Comparison of ENCODE assay signal across 17 cellular contexts in genomic region chr14:93989939-93990338, GRCh38. TPM values are rescaled to one million over a fixed set of nuclear protein-coding genes. Genes with fewer than 3 reads are reported as not detected.
DNase-seq lines count a peak whose midpoint lies in the region; ATAC-seq and TF ChIP-seq lines count a peak whose summit lies in the region.
"Had no signal": no experiment of that assay in that cellular context is flagged by ENCODE, and none has a peak within 500 bp of the region (broad histone marks: within the 10 kb centered on the region; RNA-seq: fewer than 3 reads in every experiment).

No MANE protein-coding gene starts in this region.

- H3K9me2 ChIP-seq in PC-3 (replicated peaks; ENCODE audit: low read length) = no peaks in the 10 kb centered on the region

- H4K20me1 ChIP-seq in OCI-LY3 (ENCODE audit: insufficient read depth, low read length) (no peaks in the 10 kb centered on the region), PC-3 (ENCODE audit: low read length) (no peaks in the 10 kb centered on the region)

- H3K79me2 ChIP-seq in OCI-LY3 (ENCODE audit: low read length) (no peaks in the 10 kb centered on the region), PC-3 (ENCODE audit: low read length) (no peaks in the 10 kb centered on the region)
- H3K79me2 ChIP-seq: hepatocyte had no signal

- ATAC-seq in GM19023 (IDR thresholded peaks at IDR 0.05; ENCODE audit: unreplicated experiment) (peak; percentile 61), HG03025 (IDR thresholded peaks at IDR 0.05; ENCODE audit: low FRiP score, unreplicated experiment) (peak; percentile 59), upper lobe of left lung (ENCODE audit: low FRiP score in 2 of 2) (no peak), PC-3 (no peak), body of pancreas (no peak)
- ATAC-seq: WTC11 had no signal

- intact Hi-C loops in PC-3 (cut with micrococcal nuclease) = no loop called here
- intact Hi-C loops in body of pancreas (cut with DNase I) = no loop called here

- no peak overlapping the region for H3K4me3 ChIP-seq in OCI-LY3 (ENCODE audit: low read length)
- H3K4me3 ChIP-seq in upper lobe of left lung = no peak overlapping the region
- no peak overlapping the region for H3K4me3 ChIP-seq in PC-3 (ENCODE audit: low read length)
- no peak overlapping the region for H3K4me3 ChIP-seq in body of pancreas
- H3K4me3 ChIP-seq: hepatocyte had no signal

- H2AFZ ChIP-seq in OCI-LY3 (ENCODE audit: low read depth, low read length) = 0 out of 2 replicates have a peak overlapping the region, but pooled peaks have one; percentile 60
- no peak overlapping the region for H2AFZ ChIP-seq in PC-3 (ENCODE audit: low read length)
- H2AFZ ChIP-seq: hepatocyte had no signal

- H3K9me3 ChIP-seq in OCI-LY3 (ENCODE audit: insufficient read depth, low read length) (no peaks in the 10 kb centered on the region), upper lobe of left lung (no peaks in the 10 kb centered on the region), PC-3 (ENCODE audit: low read length) (no peaks in the 10 kb centered on the region), body of pancreas (no peaks in the 10 kb centered on the region)

- H3K27ac ChIP-seq in OCI-LY3 (ENCODE audit: low read length) (peak overlapping the region; percentile 46), upper lobe of left lung (no peak overlapping the region), PC-3 (ENCODE audit: low read length) (no peak overlapping the region), body of pancreas (no peak overlapping the region)
- H3K27ac ChIP-seq: hepatocyte had no signal

- no peaks in the 10 kb centered on the region for H3K36me3 ChIP-seq in OCI-LY3 (replicated peaks; ENCODE audit: low read depth, low read length)
- no peaks in the 10 kb centered on the region for H3K36me3 ChIP-seq in upper lobe of left lung
- H3K36me3 ChIP-seq in PC-3 (ENCODE audit: low read depth, low read length) = no peaks in the 10 kb centered on the region
- no peaks in the 10 kb centered on the region for H3K36me3 ChIP-seq in body of pancreas (replicated peaks in 1 of 2; ENCODE audit: insufficient read depth in 1 of 2, low read depth in 2 of 2)

- H3K4me2 ChIP-seq in OCI-LY3 (ENCODE audit: low read length) (peak overlapping the region; percentile 36), PC-3 (ENCODE audit: low read length) (no peak overlapping the region)
- H3K4me2 ChIP-seq: hepatocyte had no signal

- TF ChIP-seq CTCF in GM10266 (IDR thresholded peaks at IDR 0.05; ENCODE audit: control insufficient read depth, insufficient read depth, low read depth, missing control alignments) = no peak
- no peak for TF ChIP-seq CTCF in OCI-LY3 (IDR thresholded peaks at IDR 0.05; ENCODE audit: low read depth, low read length)
- no peak for TF ChIP-seq CTCF in upper lobe of left lung (IDR thresholded peaks at IDR 0.05)
- TF ChIP-seq CTCF in PC-3 (conservative IDR thresholded peaks at IDR 0.05; ENCODE audit: low read depth, low read length) = no peak
- TF ChIP-seq CTCF in body of pancreas (IDR thresholded peaks at IDR 0.05) = no peak

- H3F3A ChIP-seq in PC-3 (ENCODE audit: low read length, unreplicated experiment) = no peaks in the 10 kb centered on the region

- no TSS peak for BruUV-seq in PC-3 (replicated peaks; lab: Mats Ljungman, UMichigan)

- TF ChIP-seq POLR2A in upper lobe of left lung (IDR thresholded peaks at IDR 0.05) = no peak
- TF ChIP-seq POLR2A in body of pancreas (IDR thresholded peaks at IDR 0.05) = no peak

- peaks cover 22% of the 10 kb centered on the region for H3K4me1 ChIP-seq in OCI-LY3 (ENCODE audit: low read length)
- no peaks in the 10 kb centered on the region for H3K4me1 ChIP-seq in upper lobe of left lung
- peaks cover 6% of the 10 kb centered on the region; the same call in 1 of the 2 replicates for H3K4me1 ChIP-seq in PC-3 (ENCODE audit: insufficient read depth, low read length)
- H3K4me1 ChIP-seq in body of pancreas = no peaks in the 10 kb centered on the region

- H3K27me3 ChIP-seq in OCI-LY3 (ENCODE audit: low read depth, low read length) (0 out of 2 replicates have a peak, but pooled peaks cover 2% of the 10 kb centered on the region), upper lobe of left lung (no peaks in the 10 kb centered on the region), PC-3 (ENCODE audit: low read length) (no peaks in the 10 kb centered on the region), body of pancreas (no peaks in the 10 kb centered on the region)
- H3K27me3 ChIP-seq: hepatocyte had no signal

- POLR2A ChIA-PET in PC-3 (lab: Charles Lee; ENCODE audit: unreplicated experiment) = no interaction called here

- H3K9ac ChIP-seq in OCI-LY3 (ENCODE audit: low read length) (no peak overlapping the region), PC-3 (ENCODE audit: low read length) (no peak overlapping the region)

- DNase-seq in GM10266 (ENCODE audit: extremely low spot score) = peak; percentile 69
- no peak for DNase-seq in upper lobe of left lung
- no peak for DNase-seq in stimulated activated CD4-positive, alpha-beta T cell treated with anti-CD3 and anti-CD28 coated beads, Interleukin-2, amount 100 ng/mL, for 48 hours
- no peak for DNase-seq in PC-3
- no peak for DNase-seq in body of pancreas
- DNase-seq: C1 segment of cervical spinal cord, caudate nucleus, Karpas-422, NCI-H446 treated with DMSO at 0.1 percent for 48 hours had no signal

- CTCF ChIA-PET in PC-3 (lab: Charles Lee) = no interaction called here

- TF ChIP-seq EP300 in upper lobe of left lung (IDR thresholded peaks at IDR 0.05) = no peak

- WGBS in upper lobe of left lung, 2 donors = 62 to 69% methylated on average over 4 of the region's 4 CpGs
- WGBS in body of pancreas, 2 donors = 49 to 64% methylated on average over 4 of the region's 4 CpGs

RNA-seq across cellular contexts. Expression of gene CCDC197, which starts 7.2 kb away (rescaled TPM):
- total RNA-seq in upper lobe of left lung (not detected), PC-3 (2014; rRNA removed) (not detected in 2 replicates), body of pancreas (not detected)
- total RNA-seq: hepatocyte, lower leg skin, osteocyte, SK-MEL-5, WTC11 had no signal

RNA-seq across cellular contexts. Expression of gene ASB2, which starts 13.6 kb away (rescaled TPM):
- total RNA-seq in upper lobe of left lung (1 to 10 TPM in 3 of 6 donors, under 1 TPM in 2, not detected in 1; 0.76 to 2.2 (median 1.9) TPM), PC-3 (2014; rRNA removed) (0.12 and 0.22 TPM in 2 replicates), body of pancreas (1 to 10 TPM in 1 of 2 donors, under 1 TPM in 1; 0.33 to 7.0 TPM)

RNA-seq across cellular contexts. Expression of gene OTUB2, which starts 36.2 kb away (rescaled TPM):
- total RNA-seq in upper lobe of left lung (1 to 10 TPM in 4 of 6 donors, under 1 TPM in 2; 0.22 to 1.8 (median 1.1) TPM), PC-3 (2014; rRNA removed) (7.7 and 9.0 TPM in 2 replicates), body of pancreas (1 to 10 TPM in 1 of 2 donors, under 1 TPM in 1; 0.33 to 1.8 TPM)

Comparison
In these comparisons a context has a peak if more than half of its experiments do, and no peak if none do; other contexts are left out.
1. ATAC-seq: peak in GM19023 (single experiment) and HG03025 (single experiment); none in upper lobe of left lung (0 of 2), PC-3 (single experiment) and body of pancreas (single experiment).